ENCODE assay signal across 17 cellular contexts in genomic region chr19:15372891-15373301, GRCh38.
"Had no signal": no experiment of that assay in that cellular context is flagged by ENCODE, and none has a peak within 500 bp of the region (broad histone marks: within the 10 kb centered on the region; RNA-seq: fewer than 3 reads in every experiment).

No MANE protein-coding gene starts in this region.

- H3K27me3 Mint-ChIP-seq: activated naive CD4-positive, alpha-beta T cell treated with anti-CD3 and anti-CD28 coated beads, Interleukin-2, amount 10 ng/mL, durations not matched to agents 7 days and 5 days; activated naive CD8-positive, alpha-beta T cell treated with anti-CD3 and anti-CD28 coated beads, Interleukin-2, amount 50 U/mL, for 24 hours; central memory CD8-positive, alpha-beta T cell; stimulated activated naive CD8-positive, alpha-beta T cell treated with anti-CD3 and anti-CD28 coated beads, Interleukin-15, Interleukin-2, amounts not matched to agents 100 ng/mL and 50 ng/mL, for 24 hours had no signal

- H3K4me3 Mint-ChIP-seq: activated naive CD4-positive, alpha-beta T cell treated with anti-CD3 and anti-CD28 coated beads, Interleukin-2, amount 10 ng/mL, durations not matched to agents 7 days and 5 days; activated naive CD8-positive, alpha-beta T cell treated with anti-CD3 and anti-CD28 coated beads, Interleukin-2, amount 50 U/mL, for 24 hours; central memory CD8-positive, alpha-beta T cell; mesothelial cell of epicardium; stimulated activated naive CD8-positive, alpha-beta T cell treated with anti-CD3 and anti-CD28 coated beads, Interleukin-15, Interleukin-2, amounts not matched to agents 100 ng/mL and 50 ng/mL, for 24 hours had no signal

- H3K9me3 ChIP-seq: gastroesophageal sphincter, lower lobe of right lung, tibial nerve, vagina had no signal

- DNase-seq: activated CD4-positive, alpha-beta T cell treated with anti-CD3 and anti-CD28 coated beads, Interleukin-2, amount 50 U/mL, for 1 hour; activated CD8-positive, alpha-beta memory T cell treated with anti-CD3 and anti-CD28 coated beads, Interleukin-2, amount 50 U/mL, for 48 hours; activated effector memory CD4-positive, alpha-beta T cell treated with Interleukin-2 at 50 U/mL for 16 hours; activated naive CD4-positive, alpha-beta T cell treated with anti-CD3 and anti-CD28 coated beads, Interleukin-2, amount 10 ng/mL, durations not matched to agents 7 days and 5 days; activated naive CD8-positive, alpha-beta T cell treated with anti-CD3 and anti-CD28 coated beads, Interleukin-2, amount 50 U/mL, for 24 hours; anterior cingulate cortex; lower lobe of right lung; stimulated activated CD4-positive, alpha-beta T cell treated with anti-CD3 and anti-CD28 coated beads, Interleukin-12 subunit alpha, Interleukin-12 subunit beta, amount 100 ng/mL, for 4 hours; T1000 had no signal

- H3K4me3 ChIP-seq: coronary artery, gastroesophageal sphincter, lower lobe of right lung, tibial nerve, vagina had no signal

- H3K9me3 Mint-ChIP-seq: activated naive CD4-positive, alpha-beta T cell treated with anti-CD3 and anti-CD28 coated beads, Interleukin-2, amount 10 ng/mL, durations not matched to agents 7 days and 5 days; activated naive CD8-positive, alpha-beta T cell treated with anti-CD3 and anti-CD28 coated beads, Interleukin-2, amount 50 U/mL, for 24 hours; brain; central memory CD8-positive, alpha-beta T cell; mesothelial cell of epicardium; stimulated activated naive CD8-positive, alpha-beta T cell treated with anti-CD3 and anti-CD28 coated beads, Interleukin-15, Interleukin-2, amounts not matched to agents 100 ng/mL and 50 ng/mL, for 24 hours had no signal

- H3K27me3 ChIP-seq: gastroesophageal sphincter, tibial nerve, vagina had no signal

- H3K27ac ChIP-seq: lower lobe of right lung, vagina had no signal

- ATAC-seq: activated naive CD8-positive, alpha-beta T cell treated with anti-CD3 and anti-CD28 coated beads, Interleukin-2, amount 50 U/mL, for 24 hours; gastroesophageal sphincter; lower lobe of right lung had no signal

- H3K27ac Mint-ChIP-seq: activated naive CD4-positive, alpha-beta T cell treated with anti-CD3 and anti-CD28 coated beads, Interleukin-2, amount 10 ng/mL, durations not matched to agents 7 days and 5 days; mesothelial cell of epicardium; stimulated activated naive CD8-positive, alpha-beta T cell treated with anti-CD3 and anti-CD28 coated beads, Interleukin-15, Interleukin-2, amounts not matched to agents 100 ng/mL and 50 ng/mL, for 24 hours had no signal
